ENCODE assay signal across 8 cellular contexts in genomic region chrX:39755152-39756032, GRCh38.
A peak's percentile ranks its signal among the peaks of the same experiment; 100 is the strongest.
DNase-seq lines count a peak whose midpoint lies in the region; ATAC-seq and TF ChIP-seq lines count a peak whose summit lies in the region.

No MANE protein-coding gene starts in this region.

- no peaks in the 10 kb centered on the region for H3K27me3 Mint-ChIP-seq in type B pancreatic cell
- H3K27me3 Mint-ChIP-seq in endothelial cell (ENCODE audit: unreplicated experiment): peaks cover 3% of the 10 kb centered on the region

- H3K27me3 ChIP-seq in breast epithelium: peaks cover 0 to 54% of the 10 kb centered on the region in 2 donors

- H3K36me3 Mint-ChIP-seq in type B pancreatic cell (no peaks in the 10 kb centered on the region), endothelial cell (ENCODE audit: low read depth, unreplicated experiment) (no peaks in the 10 kb centered on the region)

- H3K9me3 Mint-ChIP-seq in type B pancreatic cell: peaks cover 11% of the 10 kb centered on the region
- no peaks in the 10 kb centered on the region for H3K9me3 Mint-ChIP-seq in endothelial cell (ENCODE audit: unreplicated experiment)

- no peaks in the 10 kb centered on the region for H3K36me3 ChIP-seq in breast epithelium

- no peak for ATAC-seq in HG03460 (IDR thresholded peaks at IDR 0.05; ENCODE audit: unreplicated experiment)

- TF ChIP-seq POLR2A in breast epithelium (IDR thresholded peaks at IDR 0.05): no peak

- peak; percentile 85 for DNase-seq in AG20443 (ENCODE audit: low spot score)
- peak; percentile 47 for DNase-seq in NAMALWA (ENCODE audit: low spot score)
- peak; percentile 67 to 88 for DNase-seq in breast epithelium (ENCODE audit: low spot score in 2 of 2)
- DNase-seq in left kidney (ENCODE audit: low read depth, low spot score): peak; percentile 92
- no peak for DNase-seq in type B pancreatic cell (ENCODE audit: extremely low spot score, unreplicated experiment)
- DNase-seq in endothelial cell (ENCODE audit: low spot score): no peak
- no peak for DNase-seq in activated CD4-positive, CD25-positive, alpha-beta regulatory T cell treated with anti-CD3 and anti-CD28 coated beads, Interleukin-2, amount 50 U/mL, for 72 hours

- peak overlapping the region; percentile 71 for H3K27ac Mint-ChIP-seq in type B pancreatic cell
- no peak overlapping the region for H3K27ac Mint-ChIP-seq in endothelial cell (ENCODE audit: unreplicated experiment)

- H3K4me3 ChIP-seq in breast epithelium: no peak overlapping the region

- peak overlapping the region; percentile 64 to 74 for H3K27ac ChIP-seq in breast epithelium

- TF ChIP-seq CTCF in breast epithelium (IDR thresholded peaks at IDR 0.05) (no peak), type B pancreatic cell (conservative IDR thresholded peaks at IDR 0.05) (no peak), endothelial cell (IDR thresholded peaks at IDR 0.05; ENCODE audit: unreplicated experiment) (no peak)

- intact Hi-C loops in breast epithelium (cut with DNase I; ENCODE audit: low total_unique reads): no loop called here

- H3K4me3 Mint-ChIP-seq in type B pancreatic cell: no peak overlapping the region
- no peak overlapping the region for H3K4me3 Mint-ChIP-seq in endothelial cell (ENCODE audit: unreplicated experiment)

- H3K9me3 ChIP-seq in breast epithelium: no peaks in the 10 kb centered on the region

- no peaks in the 10 kb centered on the region for H3K4me1 ChIP-seq in breast epithelium

- peaks cover 14% of the 10 kb centered on the region for H3K4me1 Mint-ChIP-seq in type B pancreatic cell (ENCODE audit: unreplicated experiment)
- H3K4me1 Mint-ChIP-seq in endothelial cell (ENCODE audit: unreplicated experiment): peaks cover 11% of the 10 kb centered on the region

Comparison
In these comparisons a context has a peak if more than half of its experiments do, and no peak if none do; other contexts are left out.
1. DNase-seq: peak in AG20443 (single experiment), NAMALWA (single experiment), breast epithelium (2 of 2) and left kidney (single experiment); none in type B pancreatic cell (single experiment), endothelial cell (single experiment) and activated CD4-positive, CD25-positive, alpha-beta regulatory T cell treated with anti-CD3 and anti-CD28 coated beads, Interleukin-2, amount 50 U/mL, for 72 hours (single experiment).